Comparison of ENCODE assay signal across 1 cellular context in the genomic region with DNA sequence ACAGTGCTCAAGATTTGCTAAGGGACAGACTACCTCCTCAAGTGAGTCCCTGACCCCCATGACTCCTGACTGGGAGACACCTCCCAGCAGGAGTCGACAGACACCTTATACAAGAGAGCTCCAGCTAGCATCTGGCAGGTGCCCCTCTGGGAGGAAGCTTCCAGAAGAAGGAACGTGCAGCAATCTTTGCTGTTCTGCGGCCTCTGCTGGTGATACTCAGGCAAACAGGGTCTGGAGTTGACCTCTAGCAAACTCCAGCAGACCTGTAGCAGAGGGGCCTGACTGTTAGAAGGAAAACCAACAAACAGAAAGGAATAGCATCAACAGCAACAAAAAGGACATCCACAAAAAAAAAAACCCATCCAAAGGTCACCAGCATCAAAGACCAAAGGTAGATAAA. TPM values are rescaled to one million over a fixed set of nuclear protein-coding genes. Genes with fewer than 3 reads are reported as not detected.
"Had no signal": no experiment of that assay in that cellular context is flagged by ENCODE, and none has a peak within 500 bp of the region (broad histone marks: within the 10 kb centered on the region; RNA-seq: fewer than 3 reads in every experiment).

No MANE protein-coding gene starts in this region.

RNA-seq across cellular contexts. Expression of a gene that starts 58.0 kb away (rescaled TPM):
- polyA plus RNA-seq: naive thymus-derived CD8-positive, alpha-beta T cell had no signal
